ENCODE assay signal across 8 cellular contexts in genomic region chr9:129414377-129415021, GRCh38.
A peak's percentile ranks its signal among the peaks of the same experiment; 100 is the strongest.
DNase-seq lines count a peak whose midpoint lies in the region; ATAC-seq and TF ChIP-seq lines count a peak whose summit lies in the region.

No MANE protein-coding gene starts in this region.

- H4K20me1 ChIP-seq in osteoblast (ENCODE audit: insufficient read depth, low read length), result no peaks in the 10 kb centered on the region

- H3K4me1 ChIP-seq in osteoblast (ENCODE audit: insufficient read depth, low read length), result peaks cover 13% of the 10 kb centered on the region

- no peaks in the 10 kb centered on the region for H3K27me3 Mint-ChIP-seq in activated T-helper 17 cell treated with anti-CD3 and anti-CD28 coated beads, Interleukin-2, amount 50 U/mL, for 72 hours

- peak overlapping the region; percentile 97 for H3K27ac ChIP-seq in KOPT-K1 (ENCODE audit: low read depth, low read length, poor library complexity, severe bottlenecking)
- peak overlapping the region; percentile 97 for H3K27ac ChIP-seq in osteoblast (ENCODE audit: low read depth, low read length)

- H3K9me3 ChIP-seq in KOPT-K1 (ENCODE audit: insufficient read depth, low read length, poor library complexity, severe bottlenecking) (no peaks in the 10 kb centered on the region), osteoblast (ENCODE audit: low read depth, low read length) (no peaks in the 10 kb centered on the region)

- peak overlapping the region; percentile 73 for H2AFZ ChIP-seq in osteoblast (ENCODE audit: low read length)

- no peaks in the 10 kb centered on the region for H3K36me3 ChIP-seq in KOPT-K1 (ENCODE audit: insufficient read depth, low read length)
- no peaks in the 10 kb centered on the region for H3K36me3 ChIP-seq in osteoblast (ENCODE audit: insufficient read depth, low read length)

- TF ChIP-seq CTCF in fibroblast of pulmonary artery (IDR thresholded peaks at IDR 0.05; ENCODE audit: low read length, missing control alignments) (no peak), osteoblast (IDR thresholded peaks at IDR 0.05; ENCODE audit: extremely low read depth, low read depth, low read length) (no peak)

- peak overlapping the region; percentile 84 for H3K4me2 ChIP-seq in osteoblast (ENCODE audit: insufficient read depth, low read length)

- peaks cover 7% of the 10 kb centered on the region for H3K9me3 Mint-ChIP-seq in activated T-helper 17 cell treated with anti-CD3 and anti-CD28 coated beads, Interleukin-2, amount 50 U/mL, for 72 hours

- H3K79me2 ChIP-seq in osteoblast (ENCODE audit: insufficient read depth, low read length), result no peaks in the 10 kb centered on the region

- peaks cover 4% of the 10 kb centered on the region for H3K36me3 Mint-ChIP-seq in activated T-helper 17 cell treated with anti-CD3 and anti-CD28 coated beads, Interleukin-2, amount 50 U/mL, for 72 hours (ENCODE audit: low read depth)

- peak; percentile 55 for DNase-seq in AG20443 (ENCODE audit: low spot score)
- DNase-seq in fibroblast of pulmonary artery (ENCODE audit: low read depth), result peak; percentile 40
- peak; percentile 89 for DNase-seq in osteoblast (ENCODE audit: insufficient read length, low spot score, missing footprints)
- no peak for DNase-seq in NCI-H1930 (lab: John Stamatoyannopoulos, UW)
- DNase-seq in NCI-H526 treated with DMSO at 0.1 percent for 48 hours (lab: John Stamatoyannopoulos, UW), result no peak

- H3K27ac Mint-ChIP-seq in activated T-helper 17 cell treated with anti-CD3 and anti-CD28 coated beads, Interleukin-2, amount 50 U/mL, for 72 hours, result peak overlapping the region; percentile 97

- no peaks in the 10 kb centered on the region for H3K27me3 ChIP-seq in osteoblast (ENCODE audit: insufficient read depth, low read length)

- H3K4me1 Mint-ChIP-seq in activated T-helper 17 cell treated with anti-CD3 and anti-CD28 coated beads, Interleukin-2, amount 50 U/mL, for 72 hours, result peaks cover 14% of the 10 kb centered on the region

- peak overlapping the region; percentile 78 for H3K4me3 Mint-ChIP-seq in activated T-helper 17 cell treated with anti-CD3 and anti-CD28 coated beads, Interleukin-2, amount 50 U/mL, for 72 hours

- no peak for ATAC-seq in activated T-helper 17 cell treated with anti-CD3 and anti-CD28 coated beads, Interleukin-2, amount 50 U/mL, for 72 hours (replicated peaks)
- ATAC-seq in HG03095 (IDR thresholded peaks at IDR 0.05; ENCODE audit: unreplicated experiment), result no peak

- H3K4me3 ChIP-seq in fibroblast of pulmonary artery (replicated peaks; ENCODE audit: low read depth, low read length), result no peak overlapping the region
- peak overlapping the region; percentile 73 for H3K4me3 ChIP-seq in osteoblast (ENCODE audit: insufficient read depth, low read length)

Comparison
In these comparisons a context has a peak if more than half of its experiments do, and no peak if none do; other contexts are left out.
1. DNase-seq: peak in AG20443 (single experiment), fibroblast of pulmonary artery (single experiment) and osteoblast (single experiment); none in NCI-H1930 (0 of 2) and NCI-H526 treated with DMSO at 0.1 percent for 48 hours (single experiment).